Comparison of ENCODE assay signal across 2 cellular contexts in genomic region chr14:25756880-25757279, GRCh38.
TF ChIP-seq lines count a peak whose summit lies in the region.

No MANE protein-coding gene starts in this region.

TF ChIP-seq in SK-N-SH, 30 proteins besides CTCF, POLR2A, EP300 and RAD21 (continued from another document):
- TF ChIP-seq FOSL2 (IDR thresholded peaks at IDR 0.05; ENCODE audit: borderline replicate concordance, low read depth) (no peak), RCOR1 (IDR thresholded peaks at IDR 0.05; ENCODE audit: low read length) (no peak), IRF3 (IDR thresholded peaks at IDR 0.05; ENCODE audit: low read depth, low read length) (no peak), FOXJ3 (CRISPR knock-in tag; IDR thresholded peaks at IDR 0.05) (no peak), GATA2 (CRISPR knock-in tag; IDR thresholded peaks at IDR 0.05) (no peak), TCF12 (IDR thresholded peaks at IDR 0.05) (no peak), MEF2A (IDR thresholded peaks at IDR 0.05; ENCODE audit: borderline replicate concordance, low read depth) (no peak), MXI1 (IDR thresholded peaks at IDR 0.05; ENCODE audit: low read depth, low read length) (no peak)

TF ChIP-seq in SK-N-SH treated with all-trans-retinoic acid at 6 μM for 48 hours, 23 proteins besides CTCF, POLR2A, EP300 and RAD21 (continued from another document):
- no peak for TF ChIP-seq CREB5 (CRISPR knock-in tag; IDR thresholded peaks at IDR 0.05; ENCODE audit: low read depth)
- no peak for TF ChIP-seq SNAI2 (CRISPR knock-in tag; IDR thresholded peaks at IDR 0.05)
- no peak for TF ChIP-seq ARNTL (CRISPR knock-in tag; IDR thresholded peaks at IDR 0.05; ENCODE audit: borderline replicate concordance, low read depth)
- TF ChIP-seq RARB (CRISPR knock-in tag; IDR thresholded peaks at IDR 0.05), result no peak
- no peak for TF ChIP-seq ISL1 (CRISPR knock-in tag; IDR thresholded peaks at IDR 0.05)
TF ChIP-seq in SK-N-SH treated with all-trans-retinoic acid at 6 μM for 48 hours: peak in this region for 0.
